Comparison of ENCODE assay signal across 9 cellular contexts in the genomic region with DNA sequence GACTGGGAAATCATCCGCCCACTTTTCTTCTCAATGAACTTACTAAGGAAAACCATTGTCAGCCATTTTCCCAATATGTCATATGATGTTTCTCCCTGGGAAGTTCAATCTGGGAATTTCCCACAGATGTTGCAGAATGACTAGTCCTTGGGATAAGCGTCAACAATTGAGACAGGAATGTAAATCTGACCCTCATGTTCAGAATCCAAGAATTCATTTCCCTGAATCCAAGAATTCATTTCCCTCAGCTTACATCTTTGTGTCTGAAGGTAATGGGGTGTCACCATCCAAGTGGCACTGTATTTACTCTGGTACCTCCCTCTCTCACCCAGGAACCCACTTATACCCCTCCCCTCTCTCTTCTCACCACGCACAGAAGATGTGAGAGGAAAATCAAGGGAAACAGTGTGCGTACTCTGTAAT. TPM values are rescaled to one million over a fixed set of nuclear protein-coding genes. Genes with fewer than 3 reads are reported as not detected.
DNase-seq lines count a peak whose midpoint lies in the region; ATAC-seq and TF ChIP-seq lines count a peak whose summit lies in the region.
"Had no signal": no experiment of that assay in that cellular context is flagged by ENCODE, and none has a peak within 500 bp of the region (broad histone marks: within the 10 kb centered on the region; RNA-seq: fewer than 3 reads in every experiment).

No MANE protein-coding gene starts in this region.

- ATAC-seq in activated T-helper 17 cell treated with anti-CD3 and anti-CD28 coated beads, Interleukin-2, amount 50 U/mL, for 72 hours (replicated peaks) = no peak
- no peak for ATAC-seq in stimulated activated naive B cell treated with anti-CD40 and anti-IgM and Interleukin-4, amounts not matched to agents 10 μg/mL and 1 μg/mL and 100 μg/mL, for 72 hours (replicated peaks)
- ATAC-seq in HG03196 (IDR thresholded peaks at IDR 0.05; ENCODE audit: unreplicated experiment) = no peak

- 56% methylated on average over 4 of the region's 4 CpGs for WGBS in hepatocyte (ENCODE audit: low lambda C conversion rate, missing lambda C conversion rate)

- H3K27ac Mint-ChIP-seq in activated T-helper 17 cell treated with anti-CD3 and anti-CD28 coated beads, Interleukin-2, amount 50 U/mL, for 72 hours = peak overlapping the region; percentile 92
- peak overlapping the region; percentile 98 for H3K27ac Mint-ChIP-seq in stimulated activated naive B cell treated with anti-CD40 and anti-IgM and Interleukin-4, amounts not matched to agents 10 μg/mL and 1 μg/mL and 100 μg/mL, for 72 hours

- no peaks in the 10 kb centered on the region for H3K27me3 ChIP-seq in hepatocyte
- H3K27me3 ChIP-seq: BE2C had no signal

- H3K36me3 Mint-ChIP-seq in activated T-helper 17 cell treated with anti-CD3 and anti-CD28 coated beads, Interleukin-2, amount 50 U/mL, for 72 hours (ENCODE audit: low read depth) = peaks cover 51% of the 10 kb centered on the region
- no peaks in the 10 kb centered on the region for H3K36me3 Mint-ChIP-seq in stimulated activated naive B cell treated with anti-CD40 and anti-IgM and Interleukin-4, amounts not matched to agents 10 μg/mL and 1 μg/mL and 100 μg/mL, for 72 hours

- peaks cover 95% of the 10 kb centered on the region for H3K79me2 ChIP-seq in hepatocyte

- no peaks in the 10 kb centered on the region for H3K36me3 ChIP-seq in hepatocyte (replicated peaks; ENCODE audit: insufficient read depth, low read depth)
- H3K36me3 ChIP-seq: BE2C had no signal

- peak overlapping the region; percentile 3 for H3K27ac ChIP-seq in hepatocyte

- peak overlapping the region; percentile 83 for H3K4me3 Mint-ChIP-seq in activated T-helper 17 cell treated with anti-CD3 and anti-CD28 coated beads, Interleukin-2, amount 50 U/mL, for 72 hours
- peak overlapping the region; percentile 3 to 10 for H3K4me3 Mint-ChIP-seq in stimulated activated naive B cell treated with anti-CD40 and anti-IgM and Interleukin-4, amounts not matched to agents 10 μg/mL and 1 μg/mL and 100 μg/mL, for 72 hours

- peaks cover 53% of the 10 kb centered on the region for H4K20me1 ChIP-seq in hepatocyte (ENCODE audit: insufficient read depth, poor library complexity, severe bottlenecking)

- peak overlapping the region; percentile 7 for H3K4me2 ChIP-seq in hepatocyte

- H3K4me1 ChIP-seq in hepatocyte (ENCODE audit: insufficient read depth) = peaks cover 12% of the 10 kb centered on the region
- H3K4me1 ChIP-seq: BE2C had no signal

- no peak for TF ChIP-seq CTCF in hepatocyte (IDR thresholded peaks at IDR 0.05; ENCODE audit: poor library complexity)

- H2AFZ ChIP-seq in hepatocyte = no peak overlapping the region

- DNase-seq in NCI-H2107 treated with DMSO at 0.1 percent for 48 hours (lab: John Stamatoyannopoulos, UW; ENCODE audit: unreplicated experiment) = peak; percentile 38
- DNase-seq in NCI-H2107 (lab: John Stamatoyannopoulos, UW) = no peak
- DNase-seq in hepatocyte (ENCODE audit: low spot score) = no peak
- DNase-seq in stimulated activated naive B cell treated with anti-CD40 and anti-IgM and Interleukin-4, amounts not matched to agents 10 μg/mL and 1 μg/mL and 100 μg/mL, for 72 hours = no peak
- DNase-seq in occipital lobe (lab: John Stamatoyannopoulos, UW) = no peak
- DNase-seq in GM19240 (ENCODE audit: insufficient read length, low spot score) = no peak
- DNase-seq: BE2C had no signal

- H3K9me2 ChIP-seq in hepatocyte (replicated peaks; ENCODE audit: insufficient read depth) = no peaks in the 10 kb centered on the region

- H3K9me3 ChIP-seq in hepatocyte (ENCODE audit: low read depth) = no peaks in the 10 kb centered on the region
- H3K9me3 ChIP-seq: BE2C had no signal

- peaks cover 52% of the 10 kb centered on the region for H3K4me1 Mint-ChIP-seq in activated T-helper 17 cell treated with anti-CD3 and anti-CD28 coated beads, Interleukin-2, amount 50 U/mL, for 72 hours
- H3K4me1 Mint-ChIP-seq in stimulated activated naive B cell treated with anti-CD40 and anti-IgM and Interleukin-4, amounts not matched to agents 10 μg/mL and 1 μg/mL and 100 μg/mL, for 72 hours = peaks cover 45 to 67% of the 10 kb centered on the region in 2 donors

- H3K9me3 Mint-ChIP-seq in activated T-helper 17 cell treated with anti-CD3 and anti-CD28 coated beads, Interleukin-2, amount 50 U/mL, for 72 hours = no peaks in the 10 kb centered on the region
- no peaks in the 10 kb centered on the region for H3K9me3 Mint-ChIP-seq in stimulated activated naive B cell treated with anti-CD40 and anti-IgM and Interleukin-4, amounts not matched to agents 10 μg/mL and 1 μg/mL and 100 μg/mL, for 72 hours

- H3K27me3 Mint-ChIP-seq in activated T-helper 17 cell treated with anti-CD3 and anti-CD28 coated beads, Interleukin-2, amount 50 U/mL, for 72 hours = no peaks in the 10 kb centered on the region
- H3K27me3 Mint-ChIP-seq in stimulated activated naive B cell treated with anti-CD40 and anti-IgM and Interleukin-4, amounts not matched to agents 10 μg/mL and 1 μg/mL and 100 μg/mL, for 72 hours = no peaks in the 10 kb centered on the region

- H3K4me3 ChIP-seq in hepatocyte = no peak overlapping the region

RNA-seq across cellular contexts. Expression of a gene that starts 7.4 kb away (rescaled TPM):
- total RNA-seq in activated T-helper 17 cell treated with anti-CD3 and anti-CD28 coated beads, Interleukin-2, amount 50 U/mL, for 72 hours = 10 to 100 TPM in 1 of 2 donors, 1 to 10 TPM in 1; 9.1 to 19.0 TPM
- total RNA-seq in hepatocyte = 29.4 and 31.9 TPM in 2 replicates
- polyA plus RNA-seq in hepatocyte = 5.2 and 5.3 TPM in 2 replicates
- total RNA-seq in occipital lobe = 16.8 TPM
